Comparison of ENCODE assay signal across 34 cellular contexts in the genomic region with DNA sequence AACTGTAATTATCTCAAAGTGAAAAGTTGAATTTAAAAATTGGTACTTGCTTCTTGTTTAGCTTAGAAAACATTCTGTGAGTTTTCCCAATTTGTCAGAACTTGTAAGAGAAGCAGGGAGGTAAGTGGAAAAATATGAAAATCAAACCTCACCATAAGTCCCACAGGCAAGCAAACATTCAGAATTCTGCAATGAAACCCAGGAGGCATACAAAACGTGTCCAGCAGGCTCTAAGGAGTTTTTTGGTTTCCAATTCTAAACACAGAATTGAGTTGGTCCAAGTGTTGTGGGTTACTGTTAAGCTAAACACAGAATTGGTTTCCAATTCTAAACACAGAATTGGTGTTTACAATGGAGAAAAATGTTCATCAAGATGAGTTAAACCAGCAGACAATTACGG. TPM values are rescaled to one million over a fixed set of nuclear protein-coding genes. Genes with fewer than 3 reads are reported as not detected.
DNase-seq lines count a peak whose midpoint lies in the region; ATAC-seq and TF ChIP-seq lines count a peak whose summit lies in the region.
"Had no signal": no experiment of that assay in that cellular context is flagged by ENCODE, and none has a peak within 500 bp of the region (broad histone marks: within the 10 kb centered on the region; RNA-seq: fewer than 3 reads in every experiment).

No MANE protein-coding gene starts in this region.

- no peaks in the 10 kb centered on the region for H3K9me3 Mint-ChIP-seq in activated CD8-positive, alpha-beta T cell treated with anti-CD3 and anti-CD28 coated beads for 36 hours
- H3K9me3 Mint-ChIP-seq in activated CD8-positive, alpha-beta T cell treated with anti-CD3 and anti-CD28 coated beads, Interleukin-2, amount 10 ng/mL, durations not matched to agents 7 days and 5 days (ENCODE audit: insufficient read depth) = no peaks in the 10 kb centered on the region
- peaks cover 2% of the 10 kb centered on the region for H3K9me3 Mint-ChIP-seq in stimulated activated effector memory CD8-positive, alpha-beta T cell treated with anti-CD3 and anti-CD28 coated beads, Interleukin-12 subunit alpha, Interleukin-12 subunit beta, amount 100 ng/mL, for 72 hours
- H3K9me3 Mint-ChIP-seq: activated naive CD4-positive, alpha-beta T cell treated with anti-CD3 and anti-CD28 coated beads, Interleukin-2, amount 50 U/mL, for 72 hours; immature natural killer cell had no signal

- no peaks in the 10 kb centered on the region for H3K79me2 ChIP-seq in KMS-11 (ENCODE audit: insufficient read depth, low read depth)

- H3K27ac ChIP-seq in KMS-11 = peak overlapping the region; percentile 84
- H3K27ac ChIP-seq in esophagus muscularis mucosa (replicated peaks in 1 of 4) = peak overlapping the region; percentile 6 to 48 (median 30)
- H3K27ac ChIP-seq: HL-60, neural progenitor cell, right lobe of liver had no signal

- H3K4me3 Mint-ChIP-seq in activated CD8-positive, alpha-beta T cell treated with anti-CD3 and anti-CD28 coated beads for 36 hours = no peak overlapping the region
- no peak overlapping the region for H3K4me3 Mint-ChIP-seq in activated CD8-positive, alpha-beta T cell treated with anti-CD3 and anti-CD28 coated beads, Interleukin-2, amount 10 ng/mL, durations not matched to agents 7 days and 5 days
- peak overlapping the region; percentile 29 for H3K4me3 Mint-ChIP-seq in stimulated activated effector memory CD8-positive, alpha-beta T cell treated with anti-CD3 and anti-CD28 coated beads, Interleukin-12 subunit alpha, Interleukin-12 subunit beta, amount 100 ng/mL, for 72 hours
- H3K4me3 Mint-ChIP-seq: endodermal cell, H9, immature natural killer cell, neural progenitor cell, T-helper 17 cell had no signal

- TF ChIP-seq POLR2A in esophagus muscularis mucosa (IDR thresholded peaks at IDR 0.05; ENCODE audit: low read depth) = no peak

- peak overlapping the region; percentile 79 for H3K4me2 ChIP-seq in KMS-11
- H3K4me2 ChIP-seq: neural progenitor cell had no signal

- no peak overlapping the region for H3K9ac ChIP-seq in KMS-11
- H3K9ac ChIP-seq: neural progenitor cell had no signal

- intact Hi-C loops in activated CD8-positive, alpha-beta T cell treated with anti-CD3 and anti-CD28 coated beads for 36 hours (cut with micrococcal nuclease) = no loop called here
- intact Hi-C loops in esophagus muscularis mucosa (cut with DNase I) = no loop called here

- peak overlapping the region; percentile 65 for H3K27ac Mint-ChIP-seq in activated CD8-positive, alpha-beta T cell treated with anti-CD3 and anti-CD28 coated beads for 36 hours
- no peak overlapping the region for H3K27ac Mint-ChIP-seq in activated CD8-positive, alpha-beta T cell treated with anti-CD3 and anti-CD28 coated beads, Interleukin-2, amount 10 ng/mL, durations not matched to agents 7 days and 5 days
- peak overlapping the region; percentile 89 for H3K27ac Mint-ChIP-seq in stimulated activated effector memory CD8-positive, alpha-beta T cell treated with anti-CD3 and anti-CD28 coated beads, Interleukin-12 subunit alpha, Interleukin-12 subunit beta, amount 100 ng/mL, for 72 hours
- H3K27ac Mint-ChIP-seq: endodermal cell, H9, immature natural killer cell, neural progenitor cell, T-helper 17 cell had no signal

- H2AFZ ChIP-seq in KMS-11 (ENCODE audit: low read depth) = no peak overlapping the region; the same call in 1 of the 2 replicates
- H2AFZ ChIP-seq: neural progenitor cell had no signal

- H4K20me1 ChIP-seq in KMS-11 (ENCODE audit: insufficient read depth) = no peaks in the 10 kb centered on the region

- POLR2A ChIA-PET in activated CD8-positive, alpha-beta T cell treated with anti-CD3 and anti-CD28 coated beads for 36 hours (lab: Charles Lee) = interaction anchor here (1.2 kb wide), 1 partner anchor 18 kb away, joined by 4 read pairs; no protein-coding TSS in a partner anchor
- POLR2A ChIA-PET in activated CD8-positive, alpha-beta T cell treated with anti-CD3 and anti-CD28 coated beads, Interleukin-2, amount 10 ng/mL, durations not matched to agents 7 days and 5 days (lab: Charles Lee) = no interaction called here

- H3K27me3 ChIP-seq in KMS-11 (ENCODE audit: insufficient read depth, low read depth) (no peaks in the 10 kb centered on the region), esophagus muscularis mucosa (no peaks in the 10 kb centered on the region)
- H3K27me3 ChIP-seq: neural progenitor cell, right lobe of liver had no signal

- peaks cover 20% of the 10 kb centered on the region for H3K4me1 Mint-ChIP-seq in activated CD8-positive, alpha-beta T cell treated with anti-CD3 and anti-CD28 coated beads for 36 hours (ENCODE audit: low read depth)
- H3K4me1 Mint-ChIP-seq in activated CD8-positive, alpha-beta T cell treated with anti-CD3 and anti-CD28 coated beads, Interleukin-2, amount 10 ng/mL, durations not matched to agents 7 days and 5 days (ENCODE audit: low read depth) = no peaks in the 10 kb centered on the region
- H3K4me1 Mint-ChIP-seq in stimulated activated effector memory CD8-positive, alpha-beta T cell treated with anti-CD3 and anti-CD28 coated beads, Interleukin-12 subunit alpha, Interleukin-12 subunit beta, amount 100 ng/mL, for 72 hours = peaks cover 18% of the 10 kb centered on the region
- H3K4me1 Mint-ChIP-seq: H9, immature natural killer cell, neural progenitor cell, T-helper 17 cell had no signal

- no peak for ATAC-seq in activated CD8-positive, alpha-beta T cell treated with anti-CD3 and anti-CD28 coated beads for 36 hours
- ATAC-seq in activated CD8-positive, alpha-beta T cell treated with anti-CD3 and anti-CD28 coated beads, Interleukin-2, amount 10 ng/mL, durations not matched to agents 7 days and 5 days = no peak
- ATAC-seq in stimulated activated effector memory CD8-positive, alpha-beta T cell treated with anti-CD3 and anti-CD28 coated beads, Interleukin-12 subunit alpha, Interleukin-12 subunit beta, amount 100 ng/mL, for 72 hours = no peak
- ATAC-seq in HG03095 (IDR thresholded peaks at IDR 0.05; ENCODE audit: unreplicated experiment) = no peak
- ATAC-seq: left colon, PC-3, T-helper 17 cell had no signal

- 52% methylated on average over 2 of the region's 2 CpGs for WGBS in esophagus muscularis mucosa

- H3K36me3 Mint-ChIP-seq in activated CD8-positive, alpha-beta T cell treated with anti-CD3 and anti-CD28 coated beads for 36 hours (ENCODE audit: low read depth) = peaks cover 43% of the 10 kb centered on the region
- H3K36me3 Mint-ChIP-seq in activated CD8-positive, alpha-beta T cell treated with anti-CD3 and anti-CD28 coated beads, Interleukin-2, amount 10 ng/mL, durations not matched to agents 7 days and 5 days (ENCODE audit: low read depth) = peaks cover 15% of the 10 kb centered on the region
- H3K36me3 Mint-ChIP-seq in stimulated activated effector memory CD8-positive, alpha-beta T cell treated with anti-CD3 and anti-CD28 coated beads, Interleukin-12 subunit alpha, Interleukin-12 subunit beta, amount 100 ng/mL, for 72 hours = peaks cover 25% of the 10 kb centered on the region

- H3K36me3 ChIP-seq in KMS-11 (ENCODE audit: insufficient read depth) = no peaks in the 10 kb centered on the region
- H3K36me3 ChIP-seq in esophagus muscularis mucosa = peaks cover 0 to 18% (median 9%) of the 10 kb centered on the region in 4 donors
- H3K36me3 ChIP-seq: neural progenitor cell had no signal

- peaks cover 58% of the 10 kb centered on the region for H3K4me1 ChIP-seq in KMS-11 (ENCODE audit: low read depth, poor library complexity, severe bottlenecking)
- H3K4me1 ChIP-seq in esophagus muscularis mucosa = peaks cover 0 to 33% (median 13%) of the 10 kb centered on the region in 4 donors
- H3K4me1 ChIP-seq: neural progenitor cell, right lobe of liver had no signal

- DNase-seq in activated CD8-positive, alpha-beta T cell treated with anti-CD3 and anti-CD28 coated beads for 36 hours = no peak
- no peak for DNase-seq in activated CD8-positive, alpha-beta T cell treated with anti-CD3 and anti-CD28 coated beads, Interleukin-2, amount 10 ng/mL, durations not matched to agents 7 days and 5 days
- DNase-seq in esophagus muscularis mucosa (ENCODE audit: extremely low spot score) (no peak), SIG-M5 (lab: John Stamatoyannopoulos, UW) (no peak), SK-N-DZ (ENCODE audit: low spot score) (no peak)
- DNase-seq in stimulated activated effector memory CD8-positive, alpha-beta T cell treated with anti-CD3 and anti-CD28 coated beads, Interleukin-12 subunit alpha, Interleukin-12 subunit beta, amount 100 ng/mL, for 72 hours (ENCODE audit: low spot score in 2 of 2) = no peak
- DNase-seq: 8988T; activated CD4-positive, alpha-beta T cell treated with anti-CD3 and anti-CD28 coated beads, Interleukin-2, amount 50 U/mL, for 4 hours; activated CD8-positive, alpha-beta memory T cell treated with anti-CD3 and anti-CD28 coated beads, Interleukin-2, amount 50 U/mL, for 4 hours; C1 segment of cervical spinal cord; central memory CD4-positive, alpha-beta T cell; COR-L47; dermis blood vessel endothelial cell; endodermal cell; H9; immature natural killer cell; left colon; mesendoderm; NCI-H1417 treated with DMSO at 0.1 percent for 48 hours; NCI-H2227 treated with DMSO at 0.1 percent for 48 hours; NCI-H526; NK-92 treated with Interleukin-12 subunit alpha and Interleukin-12 subunit beta, amount 100 ng/mL, for 24 hours; PC-3; right lobe of liver; stimulated activated CD4-positive, alpha-beta T cell treated with anti-CD3 and anti-CD28 coated beads, Interleukin-2, amount 100 ng/mL, for 48 hours; substantia nigra; T-helper 17 cell had no signal

- TF ChIP-seq CTCF in activated CD8-positive, alpha-beta T cell treated with anti-CD3 and anti-CD28 coated beads for 36 hours (IDR thresholded peaks at IDR 0.05) = no peak
- no peak for TF ChIP-seq CTCF in KMS-11 (conservative IDR thresholded peaks at IDR 0.05; ENCODE audit: low read depth, low read length)
- TF ChIP-seq CTCF in esophagus muscularis mucosa (IDR thresholded peaks at IDR 0.05) = no peak

- H3K9me3 ChIP-seq in esophagus muscularis mucosa = no peaks in the 10 kb centered on the region
- H3K9me3 ChIP-seq: right lobe of liver had no signal

- no peak for TF ChIP-seq EP300 in esophagus muscularis mucosa (IDR thresholded peaks at IDR 0.05)

- no peaks in the 10 kb centered on the region for H3K27me3 Mint-ChIP-seq in activated CD8-positive, alpha-beta T cell treated with anti-CD3 and anti-CD28 coated beads for 36 hours
- H3K27me3 Mint-ChIP-seq in activated CD8-positive, alpha-beta T cell treated with anti-CD3 and anti-CD28 coated beads, Interleukin-2, amount 10 ng/mL, durations not matched to agents 7 days and 5 days (ENCODE audit: low read depth) = no peaks in the 10 kb centered on the region
- H3K27me3 Mint-ChIP-seq: T-helper 17 cell had no signal

- H3K4me3 ChIP-seq in KMS-11 (IDR thresholded peaks at IDR 0.05; ENCODE audit: insufficient read depth, low read depth, low read length) (no peak overlapping the region), esophagus muscularis mucosa (no peak overlapping the region)
- H3K4me3 ChIP-seq: neural progenitor cell, right lobe of liver had no signal

- CTCF ChIA-PET in activated CD8-positive, alpha-beta T cell treated with anti-CD3 and anti-CD28 coated beads for 36 hours (lab: Charles Lee) = interaction anchor here (1.0 to 1.2 kb wide), 2 partner anchors 9 to 69 kb away, joined by 4 to 5 read pairs; no protein-coding TSS in a partner anchor
- CTCF ChIA-PET in activated CD8-positive, alpha-beta T cell treated with anti-CD3 and anti-CD28 coated beads, Interleukin-2, amount 10 ng/mL, durations not matched to agents 7 days and 5 days (lab: Charles Lee) = interaction anchor here (1.2 to 1.6 kb wide), 2 partner anchors 33 to 34 kb away, joined by 3 to 4 read pairs; no protein-coding TSS in a partner anchor

RNA-seq across cellular contexts. Expression of a gene that starts 27.1 kb away (rescaled TPM):
- total RNA-seq in activated CD8-positive, alpha-beta T cell treated with anti-CD3 and anti-CD28 coated beads for 36 hours = not detected
- total RNA-seq in activated CD8-positive, alpha-beta T cell treated with anti-CD3 and anti-CD28 coated beads, Interleukin-2, amount 10 ng/mL, durations not matched to agents 7 days and 5 days = not detected
- 1 to 10 TPM in 1 of 4 donors, under 1 TPM in 3; 0.42 to 2.2 (median 0.84) TPM for total RNA-seq in esophagus muscularis mucosa
- not detected in 2 replicates for polyA plus RNA-seq in SK-N-DZ (2014; cell fraction: cytosol; rRNA removed)
- polyA plus RNA-seq in SK-N-DZ (2014; cell fraction: nucleus; rRNA removed) = 0.08 TPM in 1 of 2 replicates, not detected in the other
- total RNA-seq: endodermal cell, frontal cortex, G401, H9, PC-3 had no signal
